In the genomic region with DNA sequence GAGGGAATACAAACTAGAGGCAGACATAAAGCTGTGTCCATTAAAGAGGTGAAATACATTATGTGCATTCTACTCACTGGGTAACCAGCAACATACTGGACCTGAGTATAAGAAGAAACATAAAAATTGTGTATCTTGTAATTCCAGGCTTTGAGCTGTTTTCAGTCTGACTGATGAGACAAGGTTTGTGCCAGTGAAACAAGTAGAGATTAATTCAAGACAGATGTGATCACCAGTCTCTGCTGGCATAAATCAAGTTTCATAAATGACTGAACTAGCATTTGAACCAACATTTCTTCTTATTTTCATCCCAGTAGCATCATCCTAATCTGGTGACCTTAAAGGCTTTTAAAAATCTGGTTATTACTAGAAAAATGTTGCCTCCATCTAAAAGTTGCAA, we compare ENCODE assay signal across 26 cellular contexts.
"Had no signal": no experiment of that assay in that cellular context is flagged by ENCODE, and none has a peak within 500 bp of the region (broad histone marks: within the 10 kb centered on the region; RNA-seq: fewer than 3 reads in every experiment).

No MANE protein-coding gene starts in this region.

- H3K4me3 Mint-ChIP-seq: naive thymus-derived CD8-positive, alpha-beta T cell; nephron; neural progenitor cell; stimulated activated effector memory CD8-positive, alpha-beta T cell treated with anti-CD3 and anti-CD28 coated beads, Interleukin-12 subunit alpha, Interleukin-12 subunit beta, amount 100 ng/mL, for 72 hours; stimulated activated naive B cell treated with anti-CD40 and anti-IgM and Interleukin-4, amounts not matched to agents 10 μg/mL and 1 μg/mL and 100 μg/mL, for 72 hours; stimulated activated naive CD8-positive, alpha-beta T cell treated with anti-CD3 and anti-CD28 coated beads, Interleukin-15, Interleukin-2, amounts not matched to agents 100 ng/mL and 50 ng/mL, for 24 hours had no signal

- H3K9me3 ChIP-seq: ovary, psoas muscle, right lobe of liver, thoracic aorta, thyroid gland had no signal

- H3K4me3 ChIP-seq: neural progenitor cell, ovary, psoas muscle, right lobe of liver, sigmoid colon, stomach, thoracic aorta, thyroid gland, tibial nerve, upper lobe of left lung had no signal

- H3K27ac ChIP-seq: neural progenitor cell, ovary, parathyroid adenoma, psoas muscle, right lobe of liver, sigmoid colon, stomach, thoracic aorta, thyroid gland, tibial nerve, upper lobe of left lung had no signal

- DNase-seq: naive thymus-derived CD8-positive, alpha-beta T cell; occipital lobe; ovary; psoas muscle; right cardiac atrium; right lobe of liver; sigmoid colon; small intestine; stimulated activated CD4-positive, alpha-beta T cell treated with anti-CD3 and anti-CD28 coated beads, Interleukin-15, amount 100 ng/mL, for 24 hours; stimulated activated CD4-positive, alpha-beta T cell treated with anti-CD3 and anti-CD28 coated beads, Interleukin-2, amount 100 ng/mL, for 24 hours; stimulated activated CD4-positive, alpha-beta T cell treated with anti-CD3 and anti-CD28 coated beads, Interleukin-2, amount 100 ng/mL, for 48 hours; stimulated activated CD4-positive, alpha-beta T cell treated with anti-CD3 and anti-CD28 coated beads, Interleukin-4, amount 100 ng/mL, for 24 hours; stimulated activated naive B cell treated with anti-CD40 and anti-IgM and Interleukin-4, amounts not matched to agents 10 μg/mL and 1 μg/mL and 100 μg/mL, for 72 hours; stimulated activated naive CD4-positive, alpha-beta T cell treated with Interleukin-2 at 50 U/mL for 16 hours; stomach; thyroid gland; trophoblast cell; upper lobe of left lung had no signal

- H3K27me3 ChIP-seq: neural progenitor cell, ovary, right lobe of liver, sigmoid colon, thyroid gland, tibial nerve, upper lobe of left lung had no signal

- H3K4me1 ChIP-seq: parathyroid adenoma, psoas muscle, right lobe of liver, sigmoid colon, stomach, thyroid gland, tibial nerve, upper lobe of left lung had no signal

- H3K27ac Mint-ChIP-seq: nephron; neural progenitor cell; progenitor cell of endocrine pancreas; stimulated activated effector memory CD8-positive, alpha-beta T cell treated with anti-CD3 and anti-CD28 coated beads, Interleukin-12 subunit alpha, Interleukin-12 subunit beta, amount 100 ng/mL, for 72 hours; stimulated activated naive B cell treated with anti-CD40 and anti-IgM and Interleukin-4, amounts not matched to agents 10 μg/mL and 1 μg/mL and 100 μg/mL, for 72 hours; stimulated activated naive CD8-positive, alpha-beta T cell treated with anti-CD3 and anti-CD28 coated beads, Interleukin-15, Interleukin-2, amounts not matched to agents 100 ng/mL and 50 ng/mL, for 24 hours had no signal

- H3K9ac ChIP-seq: neural progenitor cell, parathyroid adenoma had no signal

- H3K4me1 Mint-ChIP-seq: naive thymus-derived CD8-positive, alpha-beta T cell; stimulated activated effector memory CD8-positive, alpha-beta T cell treated with anti-CD3 and anti-CD28 coated beads, Interleukin-12 subunit alpha, Interleukin-12 subunit beta, amount 100 ng/mL, for 72 hours; stimulated activated naive B cell treated with anti-CD40 and anti-IgM and Interleukin-4, amounts not matched to agents 10 μg/mL and 1 μg/mL and 100 μg/mL, for 72 hours had no signal

- H3K36me3 Mint-ChIP-seq: naive thymus-derived CD8-positive, alpha-beta T cell; neural progenitor cell; stimulated activated effector memory CD8-positive, alpha-beta T cell treated with anti-CD3 and anti-CD28 coated beads, Interleukin-12 subunit alpha, Interleukin-12 subunit beta, amount 100 ng/mL, for 72 hours; stimulated activated naive B cell treated with anti-CD40 and anti-IgM and Interleukin-4, amounts not matched to agents 10 μg/mL and 1 μg/mL and 100 μg/mL, for 72 hours had no signal

- H2AFZ ChIP-seq: neural progenitor cell, parathyroid adenoma had no signal

- H3K27me3 Mint-ChIP-seq: progenitor cell of endocrine pancreas had no signal

- H3K9me3 Mint-ChIP-seq: stimulated activated effector memory CD8-positive, alpha-beta T cell treated with anti-CD3 and anti-CD28 coated beads, Interleukin-12 subunit alpha, Interleukin-12 subunit beta, amount 100 ng/mL, for 72 hours; stimulated activated naive CD8-positive, alpha-beta T cell treated with anti-CD3 and anti-CD28 coated beads, Interleukin-15, Interleukin-2, amounts not matched to agents 100 ng/mL and 50 ng/mL, for 24 hours had no signal

- H3K79me2 ChIP-seq: parathyroid adenoma had no signal

- H3K4me2 ChIP-seq: neural progenitor cell had no signal

- H3K36me3 ChIP-seq: neural progenitor cell, ovary, right lobe of liver, sigmoid colon, stomach, thoracic aorta, thyroid gland, tibial nerve, upper lobe of left lung had no signal
